Comparison of ENCODE assay signal across 23 cellular contexts in the genomic region with DNA sequence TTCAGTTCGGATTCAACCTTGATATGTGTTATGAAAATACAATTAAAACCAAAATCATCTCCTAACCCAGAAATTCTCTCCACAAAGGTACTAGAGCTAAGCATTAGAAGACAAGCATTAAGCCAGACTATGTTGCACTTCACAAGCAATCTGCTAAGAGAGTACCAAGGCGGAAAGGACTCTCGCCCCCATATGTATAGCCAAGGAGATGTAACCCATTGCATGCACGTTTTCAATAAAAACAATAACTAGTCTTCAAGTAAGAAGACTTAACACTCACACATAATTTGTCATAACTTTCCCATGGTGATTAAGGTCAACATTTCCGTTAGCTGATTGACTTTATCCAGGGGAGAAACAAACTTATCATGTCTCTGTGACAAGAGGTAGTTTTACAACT. TPM values are rescaled to one million over a fixed set of nuclear protein-coding genes. Genes with fewer than 3 reads are reported as not detected.
DNase-seq lines count a peak whose midpoint lies in the region; ATAC-seq lines count a peak whose summit lies in the region.
"Had no signal": no experiment of that assay in that cellular context is flagged by ENCODE, and none has a peak within 500 bp of the region (broad histone marks: within the 10 kb centered on the region; RNA-seq: fewer than 3 reads in every experiment).

No MANE protein-coding gene starts in this region.

- no peak overlapping the region for H3K9ac ChIP-seq in Karpas-422 (ENCODE audit: low read length)

- no peak for ATAC-seq in stimulated activated memory B cell treated with anti-CD40 and anti-IgM and Interleukin-4, amounts not matched to agents 10 μg/mL and 1 μg/mL and 100 μg/mL, for 72 hours
- no peak for ATAC-seq in GM21447 (IDR thresholded peaks at IDR 0.05; ENCODE audit: unreplicated experiment)
- ATAC-seq: gastroesophageal sphincter had no signal

- H3K27ac Mint-ChIP-seq in activated CD4-positive, alpha-beta T cell treated with anti-CD3 and anti-CD28 coated beads, Interleukin-2, amount 10 ng/mL, durations not matched to agents 7 days and 5 days, result peak overlapping the region; percentile 88
- peak overlapping the region; percentile 92 for H3K27ac Mint-ChIP-seq in activated naive CD8-positive, alpha-beta T cell
- H3K27ac Mint-ChIP-seq in stimulated activated memory B cell treated with anti-CD40 and anti-IgM and Interleukin-4, amounts not matched to agents 10 μg/mL and 1 μg/mL and 100 μg/mL, for 72 hours, result peak overlapping the region; percentile 54
- H3K27ac Mint-ChIP-seq: H9, progenitor cell of endocrine pancreas had no signal

- no peaks in the 10 kb centered on the region for H3K9me2 ChIP-seq in Karpas-422 (replicated peaks; ENCODE audit: insufficient read depth, low read length)

- H3K9me3 ChIP-seq in Karpas-422 (ENCODE audit: low read length), result no peaks in the 10 kb centered on the region
- H3K9me3 ChIP-seq: esophagus muscularis mucosa, gastroesophageal sphincter had no signal

- H3K79me2 ChIP-seq in Karpas-422 (ENCODE audit: low read length), result no peaks in the 10 kb centered on the region

- DNase-seq in activated CD4-positive, alpha-beta T cell treated with anti-CD3 and anti-CD28 coated beads, Interleukin-2, amount 10 ng/mL, durations not matched to agents 7 days and 5 days, result no peak
- no peak for DNase-seq in activated CD4-positive, alpha-beta T cell treated with anti-CD3 and anti-CD28 coated beads for 48 hours
- DNase-seq in Karpas-422, result no peak
- DNase-seq in retina, result no peak
- no peak for DNase-seq in anterior cingulate cortex (lab: John Stamatoyannopoulos, UW)
- DNase-seq: ACHN; aorta; cerebellar nuclear complex; GF-D8; H9; mesendoderm; NCI-H1417 treated with DMSO at 0.1 percent for 48 hours; NCI-H526 treated with DMSO at 0.1 percent for 48 hours; stimulated activated CD4-positive, alpha-beta T cell treated with anti-CD3 and anti-CD28 coated beads, Interleukin-2, amount 100 ng/mL, for 48 hours; T1000 had no signal

- H3K9me3 Mint-ChIP-seq in activated CD4-positive, alpha-beta T cell treated with anti-CD3 and anti-CD28 coated beads, Interleukin-2, amount 10 ng/mL, durations not matched to agents 7 days and 5 days, result peaks cover 5% of the 10 kb centered on the region
- no peaks in the 10 kb centered on the region for H3K9me3 Mint-ChIP-seq in activated naive CD8-positive, alpha-beta T cell (ENCODE audit: low read depth)
- H3K9me3 Mint-ChIP-seq in stimulated activated memory B cell treated with anti-CD40 and anti-IgM and Interleukin-4, amounts not matched to agents 10 μg/mL and 1 μg/mL and 100 μg/mL, for 72 hours, result no peaks in the 10 kb centered on the region
- H3K9me3 Mint-ChIP-seq: H9 had no signal

- H3K27me3 ChIP-seq in Karpas-422 (ENCODE audit: low read length), result no peaks in the 10 kb centered on the region
- H3K27me3 ChIP-seq: esophagus muscularis mucosa, gastroesophageal sphincter had no signal

- H4K20me1 ChIP-seq in Karpas-422 (ENCODE audit: insufficient read depth, low read depth, low read length), result no peaks in the 10 kb centered on the region

- H3K4me3 Mint-ChIP-seq in activated CD4-positive, alpha-beta T cell treated with anti-CD3 and anti-CD28 coated beads, Interleukin-2, amount 10 ng/mL, durations not matched to agents 7 days and 5 days, result peak overlapping the region; percentile 63
- H3K4me3 Mint-ChIP-seq in activated naive CD8-positive, alpha-beta T cell, result peak overlapping the region; percentile 48
- H3K4me3 Mint-ChIP-seq in stimulated activated memory B cell treated with anti-CD40 and anti-IgM and Interleukin-4, amounts not matched to agents 10 μg/mL and 1 μg/mL and 100 μg/mL, for 72 hours, result no peak overlapping the region
- H3K4me3 Mint-ChIP-seq: H9 had no signal

- peaks cover 70% of the 10 kb centered on the region for H3K4me1 Mint-ChIP-seq in activated CD4-positive, alpha-beta T cell treated with anti-CD3 and anti-CD28 coated beads, Interleukin-2, amount 10 ng/mL, durations not matched to agents 7 days and 5 days
- H3K4me1 Mint-ChIP-seq in activated naive CD8-positive, alpha-beta T cell (ENCODE audit: low read depth), result peaks cover 76% of the 10 kb centered on the region
- peaks cover 49% of the 10 kb centered on the region for H3K4me1 Mint-ChIP-seq in stimulated activated memory B cell treated with anti-CD40 and anti-IgM and Interleukin-4, amounts not matched to agents 10 μg/mL and 1 μg/mL and 100 μg/mL, for 72 hours

- H3K36me3 Mint-ChIP-seq in activated CD4-positive, alpha-beta T cell treated with anti-CD3 and anti-CD28 coated beads, Interleukin-2, amount 10 ng/mL, durations not matched to agents 7 days and 5 days (ENCODE audit: low read depth), result peaks cover 12% of the 10 kb centered on the region
- peaks cover 2% of the 10 kb centered on the region for H3K36me3 Mint-ChIP-seq in activated naive CD8-positive, alpha-beta T cell
- H3K36me3 Mint-ChIP-seq in stimulated activated memory B cell treated with anti-CD40 and anti-IgM and Interleukin-4, amounts not matched to agents 10 μg/mL and 1 μg/mL and 100 μg/mL, for 72 hours, result peaks cover 4% of the 10 kb centered on the region

- peak overlapping the region; percentile 72 for H3K27ac ChIP-seq in Karpas-422 (ENCODE audit: low read length)
- H3K27ac ChIP-seq: C4-2B, esophagus muscularis mucosa, gastroesophageal sphincter had no signal

- H2AFZ ChIP-seq in Karpas-422 (ENCODE audit: low read length), result no peak overlapping the region

- peaks cover 59% of the 10 kb centered on the region for H3K4me1 ChIP-seq in Karpas-422 (ENCODE audit: low read length)
- H3K4me1 ChIP-seq: esophagus muscularis mucosa, gastroesophageal sphincter had no signal

- no peak overlapping the region for H3K4me2 ChIP-seq in Karpas-422 (ENCODE audit: low read depth, low read length, poor library complexity, severe bottlenecking)

- H3K4me3 ChIP-seq in Karpas-422 (ENCODE audit: low read length), result no peak overlapping the region
- H3K4me3 ChIP-seq: esophagus muscularis mucosa, gastroesophageal sphincter, skin epidermis had no signal

- no peaks in the 10 kb centered on the region for H3K36me3 ChIP-seq in Karpas-422 (ENCODE audit: insufficient read depth, low read length)
- H3K36me3 ChIP-seq: esophagus muscularis mucosa, gastroesophageal sphincter had no signal

- H3K27me3 Mint-ChIP-seq in activated CD4-positive, alpha-beta T cell treated with anti-CD3 and anti-CD28 coated beads, Interleukin-2, amount 10 ng/mL, durations not matched to agents 7 days and 5 days, result no peaks in the 10 kb centered on the region
- H3K27me3 Mint-ChIP-seq in activated naive CD8-positive, alpha-beta T cell, result no peaks in the 10 kb centered on the region
- H3K27me3 Mint-ChIP-seq in stimulated activated memory B cell treated with anti-CD40 and anti-IgM and Interleukin-4, amounts not matched to agents 10 μg/mL and 1 μg/mL and 100 μg/mL, for 72 hours, result no peaks in the 10 kb centered on the region
- H3K27me3 Mint-ChIP-seq: progenitor cell of endocrine pancreas had no signal

- POLR2A ChIA-PET in activated CD4-positive, alpha-beta T cell treated with anti-CD3 and anti-CD28 coated beads, Interleukin-2, amount 10 ng/mL, durations not matched to agents 7 days and 5 days (lab: Charles Lee), result interaction anchor here (0.6 kb wide), 1 partner anchor 29 kb away, joined by 3 read pairs; no protein-coding TSS in a partner anchor

- CTCF ChIA-PET in activated CD4-positive, alpha-beta T cell treated with anti-CD3 and anti-CD28 coated beads, Interleukin-2, amount 10 ng/mL, durations not matched to agents 7 days and 5 days (lab: Charles Lee), result interaction anchor here (0.5 to 3.9 kb wide), 10 partner anchors 8 to 1655 kb away, joined by 3 to 36 read pairs (median 4); no protein-coding TSS in a partner anchor

RNA-seq across cellular contexts. Expression of a gene that starts 27.6 kb away (rescaled TPM):
- 100 to 1,000 TPM; 700 to 862 TPM for total RNA-seq in activated CD4-positive, alpha-beta T cell treated with anti-CD3 and anti-CD28 coated beads, Interleukin-2, amount 10 ng/mL, durations not matched to agents 7 days and 5 days
- total RNA-seq in Karpas-422 (2014; rRNA removed; shearing (Covaris generic); ENCODE audit: low replicate concordance), result 367 and 812 TPM in 2 replicates
- total RNA-seq: H9, progenitor cell of endocrine pancreas had no signal
